Comparison of ENCODE assay signal across 11 cellular contexts in the genomic region with DNA sequence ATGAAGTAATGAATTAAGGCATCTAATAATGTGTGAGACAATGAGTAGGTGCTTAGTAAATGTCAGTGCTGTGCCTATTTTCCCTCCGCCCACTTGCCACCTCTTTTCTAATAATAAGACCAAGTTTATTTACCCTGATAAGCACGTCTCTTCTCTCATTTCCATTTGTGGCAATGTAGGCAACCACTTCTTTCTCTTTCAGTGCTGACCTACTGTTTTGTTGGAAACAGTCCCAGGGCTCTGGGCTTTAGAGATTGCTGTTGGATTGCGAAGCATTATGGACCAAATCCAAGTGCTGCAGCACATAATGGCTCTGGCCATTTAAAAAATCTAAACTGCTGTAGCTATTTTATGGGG.
A peak's percentile ranks its signal among the peaks of the same experiment; 100 is the strongest.
DNase-seq lines count a peak whose midpoint lies in the region; ATAC-seq, FAIRE-seq and TF ChIP-seq lines count a peak whose summit lies in the region.
"Had no signal": no experiment of that assay in that cellular context is flagged by ENCODE, and none has a peak within 500 bp of the region (broad histone marks: within the 10 kb centered on the region; RNA-seq: fewer than 3 reads in every experiment).

No MANE protein-coding gene starts in this region.

- ATAC-seq in A549 (peak in 1 of 2 experiments; percentile 29; a peak in 1 of 6 replicates), lung (ENCODE audit: insufficient read depth, low FRiP score) (no peak)

- H3K9me3 ChIP-seq in A549 = 0 out of 3 replicates have a peak, but pooled peaks cover 2% of the 10 kb centered on the region
- no peaks in the 10 kb centered on the region for H3K9me3 ChIP-seq in lung (ENCODE audit: control insufficient read depth in 2 of 2, insufficient read depth in 1 of 2, low read length in 1 of 2)

- TF ChIP-seq RAD21 in A549 (conservative IDR thresholded peaks at IDR 0.05 in 1 of 2, IDR thresholded peaks at IDR 0.05 in 1 of 2) = no peak

- H3K36me3 ChIP-seq in lung (ENCODE audit: control insufficient read depth in 2 of 2, insufficient read depth in 2 of 2, low read length in 2 of 2) = no peaks in the 10 kb centered on the region

- no peak for DNase-seq in A549 (ENCODE audit: low read depth in 1 of 2, low spot score in 1 of 2)
- peak; percentile 60 for DNase-seq in HCEC 1CT
- peak; percentile 58 for DNase-seq in lung (ENCODE audit: low spot score)
- no peak for DNase-seq in DMS53 (lab: John Stamatoyannopoulos, UW)
- no peak for DNase-seq in GM10266 (ENCODE audit: extremely low spot score)
- DNase-seq in stimulated activated CD4-positive, alpha-beta T cell treated with anti-CD3 and anti-CD28 coated beads, Interleukin-4, amount 100 ng/mL, for 24 hours = no peak
- DNase-seq in NOMO-1 treated with dmso at 0.1 percent for 144 hours (lab: John Stamatoyannopoulos, UW; ENCODE audit: unreplicated experiment) = no peak
- DNase-seq: cortex of kidney, retina had no signal

- peak overlapping the region; percentile 1 to 49; a peak in 2 of 6 replicates for H3K27ac ChIP-seq in A549
- peak overlapping the region in 1 of 2 donors; percentile 67 for H3K27ac ChIP-seq in lung (ENCODE audit: low read depth in 1 of 2, low read length in 1 of 2)

- peak overlapping the region; percentile 3 to 96 (median 78) for H3K27ac Mint-ChIP-seq in brain

- H3K4me1 ChIP-seq in A549 = peaks cover 31% of the 10 kb centered on the region
- H3K4me1 ChIP-seq in lung (ENCODE audit: control insufficient read depth in 2 of 2, insufficient read depth in 2 of 2, low read length in 2 of 2) = peaks cover 3 to 17% of the 10 kb centered on the region in 2 donors

- H3K4me3 ChIP-seq in A549 = no peak overlapping the region
- no peak overlapping the region for H3K4me3 ChIP-seq in lung

- TF ChIP-seq CTCF in A549 (IDR thresholded peaks at IDR 0.05) = no peak
- TF ChIP-seq CTCF in brain (conservative IDR thresholded peaks at IDR 0.05) = no peak
- no peak for TF ChIP-seq CTCF in lung (IDR thresholded peaks at IDR 0.05; ENCODE audit: control extremely low read depth, extremely low read depth)
- no peak for TF ChIP-seq CTCF in GM10266 (IDR thresholded peaks at IDR 0.05; ENCODE audit: control insufficient read depth, insufficient read depth, low read depth, missing control alignments)

- POLR2A ChIA-PET in A549 (lab: Yijun Ruan, JAX) = no interaction called here

- FAIRE-seq in A549 (lab: Jason Lieb, UNC) = no peak
- FAIRE-seq: G401.6 had no signal

- H3K27me3 ChIP-seq in lung (ENCODE audit: control insufficient read depth, insufficient read depth) = no peaks in the 10 kb centered on the region

- WGBS in A549 (ENCODE audit: missing lambda C conversion rate) = 55% methylated on average over 3 of the region's 3 CpGs
- 21 to 47% methylated on average over 3 of the region's 3 CpGs for WGBS in lung, 2 donors

- no peaks in the 10 kb centered on the region for H3K27me3 Mint-ChIP-seq in brain

- TF ChIP-seq POLR2A in A549 (IDR thresholded peaks at IDR 0.05; ENCODE audit: low read length) = no peak

- CTCF ChIA-PET in A549 (lab: Yijun Ruan, JAX) = interaction anchor here (1.1 kb wide), 1 partner anchor 8 kb away, joined by 5 read pairs; no protein-coding TSS in a partner anchor

- H3K9me3 Mint-ChIP-seq in brain = peaks cover 4 to 21% (median 10%) of the 10 kb centered on the region in 5 experiments

- TF ChIP-seq EP300 in A549 (IDR thresholded peaks at IDR 0.05) = no peak

- H3K4me1 Mint-ChIP-seq in brain = peaks cover 41% of the 10 kb centered on the region

- H3K4me2 ChIP-seq in A549 = peak overlapping the region; percentile 14; the same call in 2 of the 3 replicates

- peak overlapping the region in 2 of 5 experiments; percentile 0 to 1 for H3K4me3 Mint-ChIP-seq in brain

- H3K36me3 Mint-ChIP-seq in brain = peaks cover 7% of the 10 kb centered on the region

TF ChIP-seq in A549, 52 proteins besides CTCF, POLR2A, EP300 and RAD21:
- TF ChIP-seq NFE2L2 (conservative IDR thresholded peaks at IDR 0.05; ENCODE audit: low read length) (no peak), CEBPB (IDR thresholded peaks at IDR 0.05) (no peak), GATA3 (IDR thresholded peaks at IDR 0.05; ENCODE audit: borderline replicate concordance) (no peak), ZC3H11A (IDR thresholded peaks at IDR 0.05) (no peak), KDM5A (IDR thresholded peaks at IDR 0.05) (no peak), JUN (IDR thresholded peaks at IDR 0.05) (no peak), JUNB (IDR thresholded peaks at IDR 0.05) (no peak), MAZ (IDR thresholded peaks at IDR 0.05; ENCODE audit: borderline replicate concordance, low read depth, low read length) (no peak), ZNF302 (CRISPR knock-in tag; IDR thresholded peaks at IDR 0.05) (no peak), CBX8 (IDR thresholded peaks at IDR 0.05) (no peak), HOXB13 (CRISPR knock-in tag; IDR thresholded peaks at IDR 0.05; ENCODE audit: low read depth) (no peak)
- TF ChIP-seq, protein P1, sequence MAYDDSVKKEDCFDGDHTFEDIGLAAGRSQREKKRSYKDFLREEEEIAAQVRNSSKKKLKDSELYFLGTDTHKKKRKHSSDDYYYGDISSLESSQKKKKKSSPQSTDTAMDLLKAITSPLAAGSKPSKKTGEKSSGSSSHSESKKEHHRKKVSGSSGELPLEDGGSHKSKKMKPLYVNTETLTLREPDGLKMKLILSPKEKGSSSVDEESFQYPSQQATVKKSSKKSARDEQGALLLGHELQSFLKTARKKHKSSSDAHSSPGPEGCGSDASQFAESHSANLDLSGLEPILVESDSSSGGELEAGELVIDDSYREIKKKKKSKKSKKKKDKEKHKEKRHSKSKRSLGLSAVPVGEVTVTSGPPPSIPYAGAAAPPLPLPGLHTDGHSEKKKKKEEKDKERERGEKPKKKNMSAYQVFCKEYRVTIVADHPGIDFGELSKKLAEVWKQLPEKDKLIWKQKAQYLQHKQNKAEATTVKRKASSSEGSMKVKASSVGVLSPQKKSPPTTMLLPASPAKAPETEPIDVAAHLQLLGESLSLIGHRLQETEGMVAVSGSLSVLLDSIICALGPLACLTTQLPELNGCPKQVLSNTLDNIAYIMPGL (CRISPR knock-in tag; IDR thresholded peaks at IDR 0.05; ENCODE audit: borderline replicate concordance) = no peak

Comparison
In these comparisons a context has a peak if more than half of its experiments do, and no peak if none do; other contexts are left out.
1. DNase-seq: peak in HCEC 1CT (single experiment) and lung (single experiment); none in A549 (0 of 2), DMS53 (single experiment), GM10266 (single experiment), stimulated activated CD4-positive, alpha-beta T cell treated with anti-CD3 and anti-CD28 coated beads, Interleukin-4, amount 100 ng/mL, for 24 hours (single experiment) and NOMO-1 treated with dmso at 0.1 percent for 144 hours (single experiment).